ENCODE assay signal across 20 cellular contexts in genomic region chr12:15684896-15685658, GRCh38.
"Had no signal": no experiment of that assay in that cellular context is flagged by ENCODE, and none has a peak within 500 bp of the region (broad histone marks: within the 10 kb centered on the region; RNA-seq: fewer than 3 reads in every experiment).

No MANE protein-coding gene starts in this region.

- H3K27me3 ChIP-seq: left lung, right lobe of liver, suprapubic skin had no signal

- H3K27ac ChIP-seq: left lung, psoas muscle, right lobe of liver, suprapubic skin had no signal

- H3K4me3 Mint-ChIP-seq: activated B cell treated with CpG ODN at 0.5 μM for 24 hours; activated CD4-positive, alpha-beta T cell treated with anti-CD3 and anti-CD28 coated beads, Interleukin-2, amount 10 ng/mL, durations not matched to agents 7 days and 5 days; endodermal cell; natural killer cell treated with Interleukin-12 subunit alpha and Interleukin-12 subunit beta and Interleukin-15 and Interleukin-18, amount 100 ng/mL, for 72 hours; type B pancreatic cell had no signal

- H3K27ac Mint-ChIP-seq: activated B cell treated with CpG ODN at 0.5 μM for 24 hours; activated CD4-positive, alpha-beta T cell treated with anti-CD3 and anti-CD28 coated beads, Interleukin-2, amount 10 ng/mL, durations not matched to agents 7 days and 5 days; activated naive CD4-positive, alpha-beta T cell treated with anti-CD3 and anti-CD28 coated beads, Interleukin-2, amount 50 U/mL, for 72 hours; activated T-helper 2 cell treated with anti-CD3 and anti-CD28 coated beads, Interferon-gamma antibody, Interleukin-2, Interleukin-4, amounts not matched to agents 10 μg/mL and 5 μg/mL and 100 μg/mL, durations not matched to agents 14 hours and 24 hours and 36 hours; endodermal cell; natural killer cell treated with Interleukin-12 subunit alpha and Interleukin-12 subunit beta and Interleukin-15 and Interleukin-18, amount 100 ng/mL, for 72 hours; type B pancreatic cell had no signal

- H3K9me3 ChIP-seq: left lung, psoas muscle, right lobe of liver, suprapubic skin had no signal

- H3K9me3 Mint-ChIP-seq: activated B cell treated with CpG ODN at 0.5 μM for 24 hours; activated CD4-positive, alpha-beta T cell treated with anti-CD3 and anti-CD28 coated beads, Interleukin-2, amount 10 ng/mL, durations not matched to agents 7 days and 5 days; activated naive CD4-positive, alpha-beta T cell treated with anti-CD3 and anti-CD28 coated beads, Interleukin-2, amount 50 U/mL, for 72 hours; activated T-helper 2 cell treated with anti-CD3 and anti-CD28 coated beads, Interferon-gamma antibody, Interleukin-2, Interleukin-4, amounts not matched to agents 10 μg/mL and 5 μg/mL and 100 μg/mL, durations not matched to agents 14 hours and 24 hours and 36 hours; endodermal cell; natural killer cell treated with Interleukin-12 subunit alpha and Interleukin-12 subunit beta and Interleukin-15 and Interleukin-18, amount 100 ng/mL, for 72 hours; type B pancreatic cell had no signal

- H3K27me3 Mint-ChIP-seq: activated B cell treated with CpG ODN at 0.5 μM for 24 hours, type B pancreatic cell had no signal

- H3K36me3 ChIP-seq: left lung, right lobe of liver, suprapubic skin had no signal

- H3K4me3 ChIP-seq: left lung, psoas muscle, right lobe of liver, suprapubic skin had no signal

- H3K36me3 Mint-ChIP-seq: activated naive CD4-positive, alpha-beta T cell treated with anti-CD3 and anti-CD28 coated beads, Interleukin-2, amount 50 U/mL, for 72 hours; natural killer cell treated with Interleukin-12 subunit alpha and Interleukin-12 subunit beta and Interleukin-15 and Interleukin-18, amount 100 ng/mL, for 72 hours had no signal

- FAIRE-seq: TTC549 had no signal

- DNase-seq: activated B cell treated with CpG ODN at 0.5 μM for 24 hours; activated CD4-positive, alpha-beta T cell treated with anti-CD3 and anti-CD28 coated beads, Interleukin-2, amount 10 ng/mL, durations not matched to agents 7 days and 5 days; activated CD8-positive, alpha-beta memory T cell treated with anti-CD3 and anti-CD28 coated beads for 24 hours; cerebellar nuclear complex; dermis blood vessel endothelial cell; endodermal cell; erythroblast; left lung; occipital lobe; psoas muscle; right lobe of liver; stimulated activated CD4-positive, alpha-beta T cell treated with anti-CD3 and anti-CD28 coated beads, Interleukin-12 subunit alpha, Interleukin-12 subunit beta, amount 100 ng/mL, for 4 hours; stimulated activated naive CD4-positive, alpha-beta T cell treated with Interleukin-2 at 50 U/mL for 16 hours; T-helper 2 cell had no signal

- ATAC-seq: activated naive CD4-positive, alpha-beta T cell treated with anti-CD3 and anti-CD28 coated beads, Interleukin-2, amount 50 U/mL, for 72 hours; left lung; natural killer cell treated with Interleukin-12 subunit alpha and Interleukin-12 subunit beta and Interleukin-15 and Interleukin-18, amount 100 ng/mL, for 72 hours; psoas muscle; right lobe of liver had no signal
